24 cellular contexts compared by ENCODE assay signal in the genomic region with DNA sequence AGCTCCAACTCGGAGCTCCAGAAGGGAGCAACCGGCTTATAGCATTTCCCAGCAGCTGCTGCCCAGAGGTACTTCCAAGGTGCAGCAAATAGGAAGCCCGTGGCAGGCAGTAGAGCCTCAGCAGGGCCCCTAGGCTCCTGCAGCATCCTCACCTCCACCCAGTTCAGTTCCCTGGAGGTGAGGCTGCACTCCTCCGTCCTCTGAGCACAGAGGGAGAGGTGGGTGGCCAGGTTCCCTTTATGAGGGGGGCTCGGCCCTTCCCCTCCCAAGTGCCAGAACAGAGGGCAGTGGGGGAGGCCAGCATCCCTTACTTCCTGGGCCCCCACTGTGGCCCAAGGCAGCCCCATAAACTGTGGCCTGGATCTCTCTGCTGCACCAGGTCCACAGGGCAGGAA.
"Had no signal": no experiment of that assay in that cellular context is flagged by ENCODE, and none has a peak within 500 bp of the region (broad histone marks: within the 10 kb centered on the region; RNA-seq: fewer than 3 reads in every experiment).

No MANE protein-coding gene starts in this region.

- FAIRE-seq: colon had no signal

- ATAC-seq: esophagus mucosa; gastrocnemius medialis; left colon; left ventricle myocardium superior; lower lobe of right lung; natural killer cell; psoas muscle; right cardiac atrium; stimulated activated naive B cell treated with anti-CD40 and anti-IgM and Interleukin-4, amounts not matched to agents 10 μg/mL and 1 μg/mL and 100 μg/mL, for 72 hours had no signal

- H3K4me3 ChIP-seq: dorsolateral prefrontal cortex, gastrocnemius medialis, hepatocyte, lower lobe of right lung, psoas muscle, skin epidermis, thoracic aorta, tibial nerve, upper lobe of left lung, uterus had no signal

- DNase-seq: cerebellar nuclear complex; effector CD4-positive, alpha-beta T cell; foreskin fibroblast; gastrocnemius medialis; left colon; left ventricle myocardium superior; lower lobe of right lung; natural killer cell; psoas muscle; right cardiac atrium; stimulated activated CD4-positive, alpha-beta T cell treated with anti-CD3 and anti-CD28 coated beads, Interleukin-15, amount 100 ng/mL, for 24 hours; stimulated activated CD4-positive, alpha-beta T cell treated with anti-CD3 and anti-CD28 coated beads, Interleukin-2, amount 100 ng/mL, for 48 hours; stimulated activated naive B cell treated with anti-CD40 and anti-IgM and Interleukin-4, amounts not matched to agents 10 μg/mL and 1 μg/mL and 100 μg/mL, for 72 hours; upper lobe of left lung; uterus had no signal

- H3K9me3 ChIP-seq: gastrocnemius medialis, lower lobe of right lung, neutrophil, psoas muscle, thoracic aorta, tibial nerve, upper lobe of left lung, uterus had no signal

- H3K4me1 ChIP-seq: gastrocnemius medialis, lower lobe of right lung, psoas muscle, tibial nerve, upper lobe of left lung, uterus had no signal

- H3K27ac ChIP-seq: dorsolateral prefrontal cortex, epithelial cell of prostate, gastrocnemius medialis, hepatocyte, lower lobe of right lung, neutrophil, psoas muscle, skin epidermis, thoracic aorta, tibial nerve, upper lobe of left lung, uterus had no signal

- H3K36me3 ChIP-seq: gastrocnemius medialis, neutrophil, uterus had no signal

- H3K27me3 ChIP-seq: gastrocnemius medialis, hepatocyte, neutrophil, tibial nerve, upper lobe of left lung, uterus had no signal
